Comparison of ENCODE assay signal across 15 cellular contexts in genomic region chr1:226716577-226716976, GRCh38. TPM values are rescaled to one million over a fixed set of nuclear protein-coding genes. Genes with fewer than 3 reads are reported as not detected.
DNase-seq lines count a peak whose midpoint lies in the region; ATAC-seq, FAIRE-seq and TF ChIP-seq lines count a peak whose summit lies in the region.
"Had no signal": no experiment of that assay in that cellular context is flagged by ENCODE, and none has a peak within 500 bp of the region (broad histone marks: within the 10 kb centered on the region; RNA-seq: fewer than 3 reads in every experiment).

No MANE protein-coding gene starts in this region.

- H3K27me3 ChIP-seq in gastroesophageal sphincter, result no peaks in the 10 kb centered on the region
- H3K27me3 ChIP-seq in uterus, result no peaks in the 10 kb centered on the region
- H3K27me3 ChIP-seq: vagina had no signal

- TF ChIP-seq POLR2A in gastroesophageal sphincter (IDR thresholded peaks at IDR 0.05) (no peak), uterus (IDR thresholded peaks at IDR 0.05) (no peak)

- H3K27ac ChIP-seq in gastroesophageal sphincter (peak overlapping the region in 3 of 4 donors; percentile 52 to 74 (median 72)), uterus (peak overlapping the region; percentile 10 to 56)
- H3K27ac ChIP-seq: vagina had no signal

- ATAC-seq in T-helper 17 cell, result no peak
- no peak for ATAC-seq in gastroesophageal sphincter
- ATAC-seq in GM18867 (IDR thresholded peaks at IDR 0.05; ENCODE audit: unreplicated experiment), result no peak
- ATAC-seq in HG02610 (IDR thresholded peaks at IDR 0.05; ENCODE audit: unreplicated experiment), result no peak
- ATAC-seq: GM23338 had no signal

- no peak for TF ChIP-seq CTCF in gastroesophageal sphincter (IDR thresholded peaks at IDR 0.05)
- TF ChIP-seq CTCF in uterus (IDR thresholded peaks at IDR 0.05), result no peak

- no peak for FAIRE-seq in GM19239 (lab: Jason Lieb, UNC)
- FAIRE-seq: frontal cortex had no signal

- CTCF ChIA-PET in activated naive CD4-positive, alpha-beta T cell treated with anti-CD3 and anti-CD28 coated beads, Interleukin-2, amount 10 ng/mL, durations not matched to agents 7 days and 5 days (lab: Charles Lee), result no interaction called here

- peaks cover 90% of the 10 kb centered on the region for H3K4me1 Mint-ChIP-seq in activated naive CD4-positive, alpha-beta T cell treated with anti-CD3 and anti-CD28 coated beads, Interleukin-2, amount 10 ng/mL, durations not matched to agents 7 days and 5 days
- H3K4me1 Mint-ChIP-seq in T-helper 17 cell, result peaks cover 63% of the 10 kb centered on the region

- DNase-seq in activated naive CD4-positive, alpha-beta T cell treated with anti-CD3 and anti-CD28 coated beads, Interleukin-2, amount 10 ng/mL, durations not matched to agents 7 days and 5 days, result no peak
- DNase-seq in activated naive CD4-positive, alpha-beta T cell treated with anti-CD3 and anti-CD28 coated beads, Interleukin-2, amount 50 U/mL, for 16 hours, result no peak
- DNase-seq in T-helper 17 cell (no peak), uterus (no peak), GM19239 (ENCODE audit: insufficient read length, low spot score) (no peak)
- DNase-seq: activated CD4-positive, CD25-positive, alpha-beta regulatory T cell; NCI-H1417 had no signal

- peak overlapping the region; percentile 62 for H3K27ac Mint-ChIP-seq in activated naive CD4-positive, alpha-beta T cell treated with anti-CD3 and anti-CD28 coated beads, Interleukin-2, amount 10 ng/mL, durations not matched to agents 7 days and 5 days
- H3K27ac Mint-ChIP-seq in T-helper 17 cell, result peak overlapping the region; percentile 97
- H3K27ac Mint-ChIP-seq: GM23338 had no signal

- TF ChIP-seq EP300 in gastroesophageal sphincter (IDR thresholded peaks at IDR 0.05), result no peak

- intact Hi-C loops in uterus (cut with DNase I; ENCODE audit: low total_unique reads), result no loop called here

- peaks cover 0 to 99% (median 19%) of the 10 kb centered on the region in 3 donors for H3K4me1 ChIP-seq in gastroesophageal sphincter
- H3K4me1 ChIP-seq in uterus, result peaks cover 0 to 11% of the 10 kb centered on the region in 2 donors

- WGBS in gastroesophageal sphincter (ENCODE audit: low coverage in 1 of 2), 2 donors, result 25 to 53% methylated on average over 3 of the region's 3 CpGs

- peaks cover 0 to 4% of the 10 kb centered on the region in 2 donors for H3K36me3 ChIP-seq in gastroesophageal sphincter
- no peaks in the 10 kb centered on the region for H3K36me3 ChIP-seq in uterus
- H3K36me3 ChIP-seq: lower lobe of right lung, vagina had no signal

- no peaks in the 10 kb centered on the region for H3K9me3 ChIP-seq in T-helper 17 cell (ENCODE audit: control insufficient read depth, low read length, poor library complexity, severe bottlenecking)
- H3K9me3 ChIP-seq in gastroesophageal sphincter, result no peaks in the 10 kb centered on the region
- no peaks in the 10 kb centered on the region for H3K9me3 ChIP-seq in uterus
- H3K9me3 ChIP-seq: lower lobe of right lung, vagina had no signal

- no peak overlapping the region for H3K4me3 ChIP-seq in gastroesophageal sphincter
- no peak overlapping the region for H3K4me3 ChIP-seq in uterus
- H3K4me3 ChIP-seq: GM23338, lower lobe of right lung, smooth muscle cell, vagina had no signal

- peaks cover 13% of the 10 kb centered on the region for H3K9me3 Mint-ChIP-seq in activated naive CD4-positive, alpha-beta T cell treated with anti-CD3 and anti-CD28 coated beads, Interleukin-2, amount 10 ng/mL, durations not matched to agents 7 days and 5 days
- H3K9me3 Mint-ChIP-seq: GM23338 had no signal

- no peak overlapping the region for H3K4me3 Mint-ChIP-seq in activated naive CD4-positive, alpha-beta T cell treated with anti-CD3 and anti-CD28 coated beads, Interleukin-2, amount 10 ng/mL, durations not matched to agents 7 days and 5 days
- peak overlapping the region; percentile 75 for H3K4me3 Mint-ChIP-seq in T-helper 17 cell
- H3K4me3 Mint-ChIP-seq: GM23338 had no signal

- peaks cover 71% of the 10 kb centered on the region for H3K36me3 Mint-ChIP-seq in activated naive CD4-positive, alpha-beta T cell treated with anti-CD3 and anti-CD28 coated beads, Interleukin-2, amount 10 ng/mL, durations not matched to agents 7 days and 5 days
- no peaks in the 10 kb centered on the region for H3K36me3 Mint-ChIP-seq in T-helper 17 cell (ENCODE audit: low read depth)

- peaks cover 2% of the 10 kb centered on the region for H3K27me3 Mint-ChIP-seq in activated naive CD4-positive, alpha-beta T cell treated with anti-CD3 and anti-CD28 coated beads, Interleukin-2, amount 10 ng/mL, durations not matched to agents 7 days and 5 days
- H3K27me3 Mint-ChIP-seq in T-helper 17 cell, result no peaks in the 10 kb centered on the region

RNA-seq across cellular contexts. Expression of gene ITPKB, which starts 22.5 kb away (rescaled TPM):
- total RNA-seq in T-helper 17 cell (100 to 1,000 TPM; 128 to 166 TPM), gastroesophageal sphincter (100 to 1,000 TPM in 1 of 4 donors, 10 to 100 TPM in 3; 75.0 to 184 (median 94.2) TPM), uterus (100 to 1,000 TPM in 1 of 4 donors, 10 to 100 TPM in 3; 29.7 to 117 (median 44.9) TPM)
